ENCODE assay signal across 8 cellular contexts in genomic region chr6:142926177-142926493, GRCh38. TPM values are rescaled to one million over a fixed set of nuclear protein-coding genes. Genes with fewer than 3 reads are reported as not detected.
DNase-seq lines count a peak whose midpoint lies in the region; ATAC-seq, FAIRE-seq and TF ChIP-seq lines count a peak whose summit lies in the region.

No MANE protein-coding gene starts in this region.

- intact Hi-C loops in prostate gland (cut with DNase I): no loop called here

- H2AFZ ChIP-seq in SU-DHL-6 (ENCODE audit: low read depth, low read length, severe bottlenecking) (peak overlapping the region; percentile 56), fibroblast of lung (ENCODE audit: low read length) (peak overlapping the region; percentile 22)

- no peaks in the 10 kb centered on the region for H3K9me2 ChIP-seq in SU-DHL-6 (replicated peaks; ENCODE audit: insufficient read depth, low read length)

- H3K27me3 ChIP-seq in SU-DHL-6 (ENCODE audit: low read length) (no peaks in the 10 kb centered on the region), fibroblast of lung (ENCODE audit: control insufficient read depth, insufficient read depth, low read length) (no peaks in the 10 kb centered on the region), prostate gland (replicated peaks; ENCODE audit: insufficient read depth) (no peaks in the 10 kb centered on the region)

- TF ChIP-seq POLR2A in prostate gland (IDR thresholded peaks at IDR 0.05): no peak

- H3K36me3 ChIP-seq in SU-DHL-6 (ENCODE audit: low read length) (no peaks in the 10 kb centered on the region), fibroblast of lung (ENCODE audit: control insufficient read depth, insufficient read depth, low read length) (no peaks in the 10 kb centered on the region), prostate gland (no peaks in the 10 kb centered on the region)

- H3K9ac ChIP-seq in SU-DHL-6 (ENCODE audit: low read length) (peak overlapping the region; percentile 46), fibroblast of lung (ENCODE audit: insufficient read depth, low read length) (peak overlapping the region; percentile 96)

- peak; percentile 66 for FAIRE-seq in G401.6 (lab: Jason Lieb, UNC)
- no peak for FAIRE-seq in urothelium cell line (lab: Jason Lieb, UNC)

- H3F3A ChIP-seq in SU-DHL-6 (ENCODE audit: insufficient read depth): peaks cover 6% of the 10 kb centered on the region; the same call in 1 of the 2 replicates

- no peaks in the 10 kb centered on the region for H3K9me3 ChIP-seq in SU-DHL-6 (ENCODE audit: insufficient read depth, low read length)
- no peaks in the 10 kb centered on the region for H3K9me3 ChIP-seq in fibroblast of lung (ENCODE audit: control insufficient read depth, insufficient read depth, low read depth, low read length)
- no peaks in the 10 kb centered on the region for H3K9me3 ChIP-seq in prostate gland

- ATAC-seq in GM18909 (IDR thresholded peaks at IDR 0.05; ENCODE audit: poor library complexity, unreplicated experiment): no peak

- DNase-seq in fibroblast of lung (ENCODE audit: low read depth in 2 of 2) (peak in 1 of 2 donors; percentile 36), prostate gland (ENCODE audit: low spot score) (no peak), kidney tubule cell (ENCODE audit: low spot score) (no peak), OCI-M2 (lab: John Stamatoyannopoulos, UW; ENCODE audit: unreplicated experiment) (no peak), urothelium cell line (ENCODE audit: low spot score) (no peak)

- TF ChIP-seq CTCF in SU-DHL-6 (IDR thresholded peaks at IDR 0.05; ENCODE audit: insufficient read depth, low read length, poor library complexity, severe bottlenecking): no peak
- no peak for TF ChIP-seq CTCF in fibroblast of lung (conservative IDR thresholded peaks at IDR 0.05 in 1 of 2, IDR thresholded peaks at IDR 0.05 in 1 of 2; ENCODE audit: low read depth in 1 of 2, low read length in 2 of 2)
- TF ChIP-seq CTCF in prostate gland (IDR thresholded peaks at IDR 0.05): no peak

- H3K4me3 ChIP-seq in SU-DHL-6 (ENCODE audit: insufficient read depth, low read length, poor library complexity, severe bottlenecking): no peak overlapping the region
- H3K4me3 ChIP-seq in fibroblast of lung (replicated peaks in 1 of 4; ENCODE audit: control extremely low read depth in 1 of 4, insufficient read depth in 1 of 4, low read depth in 3 of 4, low read length in 4 of 4): peak overlapping the region; percentile 41 to 72 (median 58)
- H3K4me3 ChIP-seq in prostate gland: peak overlapping the region; percentile 48 to 54

- peaks cover 3% of the 10 kb centered on the region for H3K4me1 ChIP-seq in fibroblast of lung (ENCODE audit: control insufficient read depth, extremely low read depth, insufficient read depth, low read length)
- no peaks in the 10 kb centered on the region for H3K4me1 ChIP-seq in prostate gland (replicated peaks)

- no peaks in the 10 kb centered on the region; the same call in 1 of the 2 replicates for H3K79me2 ChIP-seq in SU-DHL-6 (ENCODE audit: insufficient read depth, low read length)
- H3K79me2 ChIP-seq in fibroblast of lung (ENCODE audit: control insufficient read depth, insufficient read depth, low read length): peaks cover 26% of the 10 kb centered on the region

- peaks cover 22% of the 10 kb centered on the region for H4K20me1 ChIP-seq in SU-DHL-6 (ENCODE audit: low read depth, low read length)
- H4K20me1 ChIP-seq in fibroblast of lung (ENCODE audit: control insufficient read depth, extremely low read depth, insufficient read depth, low read length): no peaks in the 10 kb centered on the region

- WGBS in prostate gland: 54% methylated on average over 2 of the region's 2 CpGs

- H3K4me2 ChIP-seq in SU-DHL-6 (ENCODE audit: low read depth, low read length, poor library complexity, severe bottlenecking) (peak overlapping the region; percentile 74), fibroblast of lung (ENCODE audit: extremely low read depth, insufficient read depth, low read length) (peak overlapping the region; percentile 92)

- no peak overlapping the region for H3K27ac ChIP-seq in SU-DHL-6 (ENCODE audit: low read depth, low read length)
- H3K27ac ChIP-seq in fibroblast of lung (ENCODE audit: insufficient read depth, low read length): peak overlapping the region; percentile 97
- peak overlapping the region; percentile 80 to 83 for H3K27ac ChIP-seq in prostate gland

RNA-seq across cellular contexts. Expression of gene HIVEP2, which starts 18.8 kb away (rescaled TPM):
- 14.4 and 15.9 TPM in 2 replicates for total RNA-seq in fibroblast of lung
- 5.0 and 7.1 TPM in 2 replicates for polyA plus RNA-seq in fibroblast of lung
- 5.7 and 7.7 TPM in 2 replicates for polyA plus RNA-seq in fibroblast of lung (2012)
- 12.5 and 15.3 TPM in 2 replicates for polyA minus RNA-seq in fibroblast of lung (ENCODE audit: low replicate concordance)
- 10 to 100 TPM; 15.8 to 19.3 TPM for total RNA-seq in prostate gland
